Comparison of ENCODE assay signal across 30 cellular contexts in the genomic region with DNA sequence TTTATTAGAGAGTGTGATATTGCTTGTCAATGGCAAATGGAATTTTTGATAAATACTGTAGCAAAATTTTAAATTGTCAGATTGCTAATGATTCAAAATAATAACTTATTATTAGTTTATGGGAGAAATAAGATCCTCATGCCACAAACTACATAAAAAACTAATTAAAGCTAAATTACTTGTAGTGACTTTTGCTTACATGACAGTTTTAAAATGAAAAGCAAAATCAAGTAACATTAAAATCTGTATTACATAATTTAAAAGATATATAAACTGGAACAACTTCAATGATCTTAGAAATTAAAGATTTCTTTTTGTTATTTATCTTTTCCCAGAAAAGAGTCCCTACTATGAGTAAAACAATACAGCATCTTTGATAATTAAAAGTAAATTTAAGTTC. TPM values are rescaled to one million over a fixed set of nuclear protein-coding genes. Genes with fewer than 3 reads are reported as not detected.
"Had no signal": no experiment of that assay in that cellular context is flagged by ENCODE, and none has a peak within 500 bp of the region (broad histone marks: within the 10 kb centered on the region; RNA-seq: fewer than 3 reads in every experiment).

No MANE protein-coding gene starts in this region.

- H3K27me3 ChIP-seq: adrenal gland, brain microvascular endothelial cell, gastrocnemius medialis, heart right ventricle had no signal

- H3K9me3 ChIP-seq: adrenal gland, gastrocnemius medialis, heart right ventricle had no signal

- H3K4me1 ChIP-seq: adrenal gland, gastrocnemius medialis had no signal

- H3K4me3 ChIP-seq: adrenal gland, gastrocnemius medialis, heart right ventricle had no signal

- H3K27ac ChIP-seq: adrenal gland, brain microvascular endothelial cell, gastrocnemius medialis, heart right ventricle had no signal

- ATAC-seq: activated CD4-positive, alpha-beta T cell treated with anti-CD3 and anti-CD28 coated beads for 36 hours; activated CD8-positive, alpha-beta memory T cell treated with anti-CD3 and anti-CD28 coated beads, Interleukin-2, amount 10 ng/mL, durations not matched to agents 7 days and 5 days; activated CD8-positive, alpha-beta T cell treated with anti-CD3 and anti-CD28 coated beads, Interleukin-2, amount 10 ng/mL, durations not matched to agents 7 days and 5 days; activated naive CD8-positive, alpha-beta T cell treated with anti-CD3 and anti-CD28 coated beads, Interleukin-2, amount 50 U/mL, for 24 hours; esophagus mucosa; gastrocnemius medialis; heart right ventricle had no signal

- H3K36me3 ChIP-seq: adrenal gland, brain microvascular endothelial cell, gastrocnemius medialis, heart right ventricle had no signal

- DNase-seq: activated CD4-positive, alpha-beta memory T cell treated with anti-CD3 and anti-CD28 coated beads for 36 hours; activated CD4-positive, alpha-beta T cell treated with anti-CD3 and anti-CD28 coated beads for 36 hours; activated CD4-positive, alpha-beta T cell treated with anti-CD3 and anti-CD28 coated beads, Interleukin-2, amount 10 ng/mL, durations not matched to agents 24 days and 14 days; activated CD4-positive, CD25-positive, alpha-beta regulatory T cell; activated CD4-positive, CD25-positive, alpha-beta regulatory T cell treated with anti-CD3 and anti-CD28 coated beads, Interleukin-2, amount 50 U/mL, for 72 hours; activated CD8-positive, alpha-beta memory T cell treated with anti-CD3 and anti-CD28 coated beads, Interleukin-2, amount 10 ng/mL, durations not matched to agents 7 days and 5 days; activated CD8-positive, alpha-beta memory T cell treated with anti-CD3 and anti-CD28 coated beads, Interleukin-2, amount 50 U/mL, for 4 hours; activated CD8-positive, alpha-beta T cell treated with anti-CD3 and anti-CD28 coated beads, Interleukin-2, amount 10 ng/mL, durations not matched to agents 7 days and 5 days; activated effector memory CD4-positive, alpha-beta T cell treated with anti-CD3 and anti-CD28 coated beads, Interleukin-2, amount 50 U/mL, for 16 hours; activated naive CD4-positive, alpha-beta T cell treated with anti-CD3 and anti-CD28 coated beads for 36 hours; activated naive CD8-positive, alpha-beta T cell treated with anti-CD3 and anti-CD28 coated beads for 36 hours; activated naive CD8-positive, alpha-beta T cell treated with anti-CD3 and anti-CD28 coated beads, Interleukin-2, amount 50 U/mL, for 24 hours; activated T-cell treated with anti-CD3 and anti-CD28 coated beads, Interleukin-2, amount 50 U/mL, for 1 hour; activated T-cell treated with anti-CD3 and anti-CD28 coated beads, Interleukin-2, amount 50 U/mL, for 48 hours; adrenal gland; brain microvascular endothelial cell; cortex of kidney; dermis blood vessel endothelial cell; effector CD4-positive, alpha-beta T cell; foreskin fibroblast; gastrocnemius medialis; heart right ventricle; T-helper 2 cell had no signal

- FAIRE-seq: astrocyte, bronchial epithelial cell had no signal

RNA-seq across cellular contexts. Expression of a gene that starts 17.7 kb away (rescaled TPM):
- total RNA-seq: activated CD4-positive, alpha-beta memory T cell treated with anti-CD3 and anti-CD28 coated beads for 36 hours; activated CD4-positive, alpha-beta T cell treated with anti-CD3 and anti-CD28 coated beads for 36 hours; activated CD4-positive, alpha-beta T cell treated with anti-CD3 and anti-CD28 coated beads, Interleukin-2, amount 10 ng/mL, durations not matched to agents 24 days and 14 days; activated CD8-positive, alpha-beta memory T cell treated with anti-CD3 and anti-CD28 coated beads for 36 hours; activated CD8-positive, alpha-beta memory T cell treated with anti-CD3 and anti-CD28 coated beads, Interleukin-2, amount 10 ng/mL, durations not matched to agents 7 days and 5 days; activated CD8-positive, alpha-beta T cell treated with anti-CD3 and anti-CD28 coated beads, Interleukin-2, amount 10 ng/mL, durations not matched to agents 7 days and 5 days; activated naive CD4-positive, alpha-beta T cell treated with anti-CD3 and anti-CD28 coated beads for 36 hours; activated naive CD8-positive, alpha-beta T cell treated with anti-CD3 and anti-CD28 coated beads for 36 hours; activated T-helper 1 cell treated with anti-CD3 and anti-CD28 coated beads, Interleukin-12 subunit alpha, Interleukin-12 subunit beta, Interleukin-2, Interleukin-4 antibody, amounts not matched to agents 30 ng/mL and 10 ng/mL and 1 ng/mL, durations not matched to agents 14 hours and 24 hours and 36 hours; activated T-helper 2 cell treated with anti-CD3 and anti-CD28 coated beads, Interferon-gamma antibody, Interleukin-2, Interleukin-4, amounts not matched to agents 10 μg/mL and 5 μg/mL and 100 μg/mL, durations not matched to agents 14 hours and 24 hours and 36 hours; T-helper 1 cell treated with Interleukin-12 subunit alpha and Interleukin-12 subunit beta and Interleukin-4 antibody, amounts not matched to agents 30 ng/mL and 1 ng/mL, for 36 hours had no signal
